18 cellular contexts compared by ENCODE assay signal in genomic region chr11:10694481-10695239, GRCh38. TPM values are rescaled to one million over a fixed set of nuclear protein-coding genes. Genes with fewer than 3 reads are reported as not detected.
DNase-seq lines count a peak whose midpoint lies in the region; ATAC-seq and TF ChIP-seq lines count a peak whose summit lies in the region.
"Had no signal": no experiment of that assay in that cellular context is flagged by ENCODE, and none has a peak within 500 bp of the region (broad histone marks: within the 10 kb centered on the region; RNA-seq: fewer than 3 reads in every experiment).

No MANE protein-coding gene starts in this region.

- DNase-seq in DMS 273 (lab: John Stamatoyannopoulos, UW; ENCODE audit: unreplicated experiment) (peak; percentile 21), DMS 273 treated with DMSO at 0.1 percent for 48 hours (lab: John Stamatoyannopoulos, UW) (no peak), choroid plexus epithelial cell (ENCODE audit: low read depth) (no peak), uterus (no peak), NCI-H1436 treated with DMSO at 0.1 percent for 48 hours (lab: John Stamatoyannopoulos, UW) (no peak), MM.1S (no peak)
- DNase-seq in activated CD8-positive, alpha-beta T cell treated with anti-CD3 and anti-CD28 coated beads for 36 hours = no peak
- DNase-seq: activated CD8-positive, alpha-beta memory T cell treated with anti-CD3 and anti-CD28 coated beads, Interleukin-2, amount 10 ng/mL, durations not matched to agents 7 days and 5 days; activated naive CD4-positive, alpha-beta T cell treated with Interleukin-2 at 50 U/mL for 16 hours; cerebellar nuclear complex; foreskin keratinocyte; GOT3; NCI-H2107; NK-92 treated with Interleukin-12 subunit alpha and Interleukin-12 subunit beta, amount 100 ng/mL, for 24 hours had no signal

- no peak for TF ChIP-seq POLR2A in uterus (IDR thresholded peaks at IDR 0.05)

- H3K4me3 ChIP-seq in choroid plexus epithelial cell (ENCODE audit: low read depth, low read length) (no peak overlapping the region), mucosa of rectum (ENCODE audit: low read length in 2 of 2) (no peak overlapping the region), uterus (no peak overlapping the region), MM.1S (ENCODE audit: low read length) (no peak overlapping the region)
- H3K4me3 ChIP-seq: GM12878, right lobe of liver had no signal

- H4K20me1 ChIP-seq in MM.1S (ENCODE audit: insufficient read depth, low read length) = no peaks in the 10 kb centered on the region

- no peaks in the 10 kb centered on the region for H3F3A ChIP-seq in MM.1S (ENCODE audit: insufficient read depth, low read length)

- no peaks in the 10 kb centered on the region for H3K9me3 Mint-ChIP-seq in activated CD8-positive, alpha-beta T cell treated with anti-CD3 and anti-CD28 coated beads for 36 hours

- no peaks in the 10 kb centered on the region for H3K4me1 Mint-ChIP-seq in activated CD8-positive, alpha-beta T cell treated with anti-CD3 and anti-CD28 coated beads for 36 hours (ENCODE audit: low read depth)
- H3K4me1 Mint-ChIP-seq: activated CD8-positive, alpha-beta memory T cell treated with anti-CD3 and anti-CD28 coated beads, Interleukin-2, amount 10 ng/mL, durations not matched to agents 7 days and 5 days had no signal

- no peak for ATAC-seq in activated CD8-positive, alpha-beta T cell treated with anti-CD3 and anti-CD28 coated beads for 36 hours
- ATAC-seq: activated CD8-positive, alpha-beta memory T cell treated with anti-CD3 and anti-CD28 coated beads, Interleukin-2, amount 10 ng/mL, durations not matched to agents 7 days and 5 days; foreskin keratinocyte; GM12878 had no signal

- H3K27me3 ChIP-seq in mucosa of rectum (ENCODE audit: control insufficient read depth in 2 of 2, insufficient read depth in 2 of 2, low read length in 2 of 2) (peaks cover 0 to 2% of the 10 kb centered on the region in 2 donors), uterus (no peaks in the 10 kb centered on the region), MM.1S (replicated peaks; ENCODE audit: insufficient read depth, low read length) (no peaks in the 10 kb centered on the region)
- H3K27me3 ChIP-seq: right lobe of liver had no signal

- H3K4me3 Mint-ChIP-seq in activated CD8-positive, alpha-beta T cell treated with anti-CD3 and anti-CD28 coated beads for 36 hours = no peak overlapping the region
- H3K4me3 Mint-ChIP-seq: activated CD8-positive, alpha-beta memory T cell treated with anti-CD3 and anti-CD28 coated beads, Interleukin-2, amount 10 ng/mL, durations not matched to agents 7 days and 5 days had no signal

- H3K36me3 ChIP-seq in mucosa of rectum (ENCODE audit: control insufficient read depth in 2 of 2, insufficient read depth in 2 of 2, low read length in 2 of 2) = no peaks in the 10 kb centered on the region
- H3K36me3 ChIP-seq in uterus = no peaks in the 10 kb centered on the region
- H3K36me3 ChIP-seq in MM.1S (replicated peaks; ENCODE audit: insufficient read depth, low read length) = no peaks in the 10 kb centered on the region
- H3K36me3 ChIP-seq: right lobe of liver had no signal

- no peaks in the 10 kb centered on the region for H3K27me3 Mint-ChIP-seq in activated CD8-positive, alpha-beta T cell treated with anti-CD3 and anti-CD28 coated beads for 36 hours

- H3K27ac Mint-ChIP-seq in activated CD8-positive, alpha-beta T cell treated with anti-CD3 and anti-CD28 coated beads for 36 hours = no peak overlapping the region
- H3K27ac Mint-ChIP-seq: activated CD8-positive, alpha-beta memory T cell treated with anti-CD3 and anti-CD28 coated beads, Interleukin-2, amount 10 ng/mL, durations not matched to agents 7 days and 5 days had no signal

- H3K27ac ChIP-seq in mucosa of rectum (ENCODE audit: low read depth in 2 of 2, low read length in 2 of 2) (peak overlapping the region; percentile 78 to 80), uterus (peak overlapping the region; percentile 91 to 94), MM.1S (ENCODE audit: low read length) (no peak overlapping the region)
- H3K27ac ChIP-seq: 22Rv1, foreskin keratinocyte, right lobe of liver had no signal

- no peak overlapping the region for H3K4me2 ChIP-seq in MM.1S (ENCODE audit: low read depth, low read length)

- POLR2A ChIA-PET in activated CD8-positive, alpha-beta T cell treated with anti-CD3 and anti-CD28 coated beads for 36 hours (lab: Charles Lee) = no interaction called here

- H2AFZ ChIP-seq in MM.1S (ENCODE audit: low read length) = no peak overlapping the region

- peak overlapping the region in 1 of 2 donors; percentile 7 for H3K9ac ChIP-seq in mucosa of rectum (ENCODE audit: low read depth in 1 of 2, low read length in 2 of 2)
- no peak overlapping the region for H3K9ac ChIP-seq in MM.1S (ENCODE audit: low read length)

- H3K9me3 ChIP-seq in mucosa of rectum (ENCODE audit: control insufficient read depth in 2 of 2, low read length in 2 of 2) (peaks cover 0 to 3% of the 10 kb centered on the region in 2 donors), uterus (no peaks in the 10 kb centered on the region), MM.1S (replicated peaks; ENCODE audit: insufficient read depth, low read length) (no peaks in the 10 kb centered on the region)
- H3K9me3 ChIP-seq: right lobe of liver had no signal

- CTCF ChIA-PET in activated CD8-positive, alpha-beta T cell treated with anti-CD3 and anti-CD28 coated beads for 36 hours (lab: Charles Lee) = interaction anchor here (1.0 to 1.6 kb wide), 4 partner anchors 13 to 288 kb away, joined by 3 read pairs; no protein-coding TSS in a partner anchor

- no peaks in the 10 kb centered on the region for H3K9me2 ChIP-seq in MM.1S (replicated peaks; ENCODE audit: insufficient read depth, low read length)

- H3K4me1 ChIP-seq in mucosa of rectum (ENCODE audit: control insufficient read depth in 2 of 2, insufficient read depth in 2 of 2, low read length in 2 of 2) = no peaks in the 10 kb centered on the region
- peaks cover 0 to 8% of the 10 kb centered on the region in 2 donors for H3K4me1 ChIP-seq in uterus
- H3K4me1 ChIP-seq in MM.1S (ENCODE audit: low read length) = no peaks in the 10 kb centered on the region
- H3K4me1 ChIP-seq: foreskin keratinocyte, right lobe of liver had no signal

- H3K79me2 ChIP-seq in MM.1S (ENCODE audit: low read length) = no peaks in the 10 kb centered on the region

- no peaks in the 10 kb centered on the region for H3K36me3 Mint-ChIP-seq in activated CD8-positive, alpha-beta T cell treated with anti-CD3 and anti-CD28 coated beads for 36 hours (ENCODE audit: low read depth)
- H3K36me3 Mint-ChIP-seq: activated CD8-positive, alpha-beta memory T cell treated with anti-CD3 and anti-CD28 coated beads, Interleukin-2, amount 10 ng/mL, durations not matched to agents 7 days and 5 days had no signal

- intact Hi-C loops in uterus (cut with DNase I; ENCODE audit: low total_unique reads) = no loop called here
- intact Hi-C loops in activated CD8-positive, alpha-beta T cell treated with anti-CD3 and anti-CD28 coated beads for 36 hours (cut with micrococcal nuclease) = no loop called here

- TF ChIP-seq CTCF in choroid plexus epithelial cell (conservative IDR thresholded peaks at IDR 0.05; ENCODE audit: low read depth, low read length) (peak; percentile 24), uterus (IDR thresholded peaks at IDR 0.05) (no peak), MM.1S (IDR thresholded peaks at IDR 0.05; ENCODE audit: low read length) (no peak)
- no peak for TF ChIP-seq CTCF in activated CD8-positive, alpha-beta T cell treated with anti-CD3 and anti-CD28 coated beads for 36 hours (IDR thresholded peaks at IDR 0.05)

RNA-seq across cellular contexts. Expression of gene IRAG1, which starts 1.1 kb away (rescaled TPM):
- 100 to 1,000 TPM in 2 of 4 donors, 10 to 100 TPM in 2; 21.2 to 240 (median 107) TPM for total RNA-seq in uterus
- total RNA-seq in activated CD8-positive, alpha-beta T cell treated with anti-CD3 and anti-CD28 coated beads for 36 hours = not detected
- total RNA-seq: activated CD8-positive, alpha-beta memory T cell treated with anti-CD3 and anti-CD28 coated beads, Interleukin-2, amount 10 ng/mL, durations not matched to agents 7 days and 5 days had no signal

RNA-seq across cellular contexts. Expression of gene CTR9, which starts 56.4 kb away (rescaled TPM):
- total RNA-seq in uterus = 10 to 100 TPM; 22.0 to 48.6 (median 38.5) TPM
- 10 to 100 TPM; 35.9 to 37.1 TPM for total RNA-seq in activated CD8-positive, alpha-beta T cell treated with anti-CD3 and anti-CD28 coated beads for 36 hours

Comparison
In these comparisons a context has a peak if more than half of its experiments do, and no peak if none do; other contexts are left out.
1. RNA of gene IRAG1, which starts 1.1 kb away (total RNA-seq): 21.2 to 240 TPM in uterus; not detected in activated CD8-positive, alpha-beta T cell treated with anti-CD3 and anti-CD28 coated beads for 36 hours; every median in the first group is over 10 times any median in the second.